In the genomic region with DNA sequence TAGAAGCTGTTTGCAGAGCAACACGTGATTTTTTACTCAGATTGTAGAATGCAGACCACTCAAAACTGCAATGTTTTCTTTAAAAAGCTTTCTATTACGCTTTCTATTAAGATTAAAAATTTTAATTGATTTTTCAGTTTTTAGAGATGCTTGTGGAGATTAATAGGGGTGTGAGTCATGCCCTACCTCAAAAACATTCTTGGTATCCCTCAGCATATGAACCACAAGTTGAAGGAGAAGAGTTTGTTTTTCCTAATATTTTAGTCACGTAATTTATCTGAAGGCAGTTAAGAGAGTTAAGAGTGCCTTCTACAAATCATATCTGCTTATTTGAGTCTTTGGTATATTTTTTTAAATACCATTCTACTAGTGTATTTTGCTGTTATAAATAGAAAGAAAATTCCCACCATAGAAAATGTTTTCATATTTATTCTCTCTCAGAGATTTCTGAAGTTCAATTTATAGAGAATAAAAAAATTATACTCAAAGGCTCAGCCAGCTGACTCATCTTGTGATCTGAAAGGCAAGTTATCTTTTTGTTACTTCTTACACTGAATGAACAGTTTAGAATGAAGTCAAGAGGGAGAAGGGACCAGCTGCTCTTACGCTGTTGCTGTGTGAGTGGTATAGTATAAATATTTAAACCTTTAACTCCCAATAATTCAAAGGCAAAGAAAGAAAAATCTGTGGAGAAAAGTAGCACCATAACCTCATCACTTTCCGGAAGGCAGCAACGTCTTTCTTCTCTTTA, we compare ENCODE assay signal across 1 cellular context.
TF ChIP-seq lines count a peak whose summit lies in the region.

No MANE protein-coding gene starts in this region.

TF ChIP-seq in IMR-90, 13 proteins besides CTCF, POLR2A, EP300 and RAD21:
- no peak for TF ChIP-seq NFE2L2 (IDR thresholded peaks at IDR 0.05; ENCODE audit: low read depth, low read length)
- no peak for TF ChIP-seq MAFK (IDR thresholded peaks at IDR 0.05; ENCODE audit: low read depth, low read length)
- TF ChIP-seq CHD1 (IDR thresholded peaks at IDR 0.05; ENCODE audit: low read depth, low read length) = no peak
- no peak for TF ChIP-seq USF2 (IDR thresholded peaks at IDR 0.05; ENCODE audit: low read depth, low read length)
- TF ChIP-seq FOS (IDR thresholded peaks at IDR 0.05; ENCODE audit: low read depth, low read length) = peak; percentile 55; the same call in 1 of the 2 replicates
- no peak for TF ChIP-seq BHLHE40 (IDR thresholded peaks at IDR 0.05; ENCODE audit: low read depth, low read length)
